1 cellular context compared by ENCODE assay signal in the genomic region with DNA sequence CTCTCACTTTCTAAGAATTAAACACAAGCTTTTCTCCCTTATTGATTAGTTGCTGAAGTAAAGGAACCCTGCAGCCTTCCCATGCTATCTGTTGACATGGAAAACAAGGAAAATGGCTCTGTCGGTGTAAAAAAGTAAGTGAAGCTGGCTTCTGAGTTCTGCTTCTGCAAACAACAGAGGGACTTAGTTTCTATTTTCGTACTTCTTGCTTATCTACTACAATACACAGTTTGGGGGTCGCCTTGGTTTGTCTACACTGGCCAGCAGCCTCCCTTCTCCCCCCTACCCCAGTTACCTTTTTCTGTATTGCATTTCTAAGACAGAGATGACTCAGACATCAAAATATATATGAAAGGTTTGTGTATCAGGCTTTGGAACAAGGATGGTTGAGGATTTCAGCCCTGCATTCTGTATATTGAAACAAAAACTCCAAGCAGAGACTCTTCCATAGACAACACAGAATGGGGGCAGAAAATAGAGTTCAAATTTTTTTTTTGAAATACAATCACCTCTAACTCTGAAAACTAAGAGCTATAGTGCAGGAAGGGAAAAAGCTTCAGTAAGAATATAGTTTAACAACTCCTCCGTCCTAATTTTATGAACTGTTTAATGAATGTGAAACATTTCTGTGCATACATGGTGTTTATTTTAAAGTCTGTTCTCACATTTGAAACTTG.
TF ChIP-seq lines count a peak whose summit lies in the region.

No MANE protein-coding gene starts in this region.

TF ChIP-seq in H1, 55 proteins besides CTCF, POLR2A, EP300 and RAD21:
- TF ChIP-seq SIN3A (conservative IDR thresholded peaks at IDR 0.05 in 1 of 2, IDR thresholded peaks at IDR 0.05 in 1 of 2; ENCODE audit: low read depth in 1 of 2, low read length in 2 of 2) (no peak), TAF1 (IDR thresholded peaks at IDR 0.05; ENCODE audit: low read depth, low read length) (no peak), CBX5 (IDR thresholded peaks at IDR 0.05; ENCODE audit: low read depth, low read length) (no peak), KDM1A (IDR thresholded peaks at IDR 0.05; ENCODE audit: borderline replicate concordance, low read length) (no peak), HDAC2 (IDR thresholded peaks at IDR 0.05; ENCODE audit: borderline replicate concordance in 1 of 2, low read depth in 2 of 2, low read length in 2 of 2) (no peak), FOSL1 (IDR thresholded peaks at IDR 0.05; ENCODE audit: insufficient read depth, low read depth, low read length) (no peak), CEBPB (IDR thresholded peaks at IDR 0.05; ENCODE audit: low read depth, low read length) (no peak), JUND (IDR thresholded peaks at IDR 0.05; ENCODE audit: low read length) (no peak)
- TF ChIP-seq, protein P1, sequence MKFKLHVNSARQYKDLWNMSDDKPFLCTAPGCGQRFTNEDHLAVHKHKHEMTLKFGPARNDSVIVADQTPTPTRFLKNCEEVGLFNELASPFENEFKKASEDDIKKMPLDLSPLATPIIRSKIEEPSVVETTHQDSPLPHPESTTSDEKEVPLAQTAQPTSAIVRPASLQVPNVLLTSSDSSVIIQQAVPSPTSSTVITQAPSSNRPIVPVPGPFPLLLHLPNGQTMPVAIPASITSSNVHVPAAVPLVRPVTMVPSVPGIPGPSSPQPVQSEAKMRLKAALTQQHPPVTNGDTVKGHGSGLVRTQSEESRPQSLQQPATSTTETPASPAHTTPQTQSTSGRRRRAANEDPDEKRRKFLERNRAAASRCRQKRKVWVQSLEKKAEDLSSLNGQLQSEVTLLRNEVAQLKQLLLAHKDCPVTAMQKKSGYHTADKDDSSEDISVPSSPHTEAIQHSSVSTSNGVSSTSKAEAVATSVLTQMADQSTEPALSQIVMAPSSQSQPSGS (IDR thresholded peaks at IDR 0.05; ENCODE audit: low read length): no peak
